ENCODE assay signal across 16 cellular contexts in genomic region chr4:20890752-20891151, GRCh38.
"Had no signal": no experiment of that assay in that cellular context is flagged by ENCODE, and none has a peak within 500 bp of the region (broad histone marks: within the 10 kb centered on the region; RNA-seq: fewer than 3 reads in every experiment).

No MANE protein-coding gene starts in this region.

- H3K27ac Mint-ChIP-seq: activated naive CD8-positive, alpha-beta T cell; dendritic cell treated with granulocyte-macrophage colony-stimulating factor and Interleukin-4, amounts not matched to agents 40 ng/mL and 50 ng/mL, for 4 days; effector memory CD8-positive, alpha-beta T cell; memory B cell; naive thymus-derived CD4-positive, alpha-beta T cell; T-helper 17 cell had no signal

- H3K4me3 ChIP-seq: cardiac muscle cell, heart right ventricle, psoas muscle, thyroid gland had no signal

- H3K27ac ChIP-seq: cardiac muscle cell, heart right ventricle, psoas muscle, thyroid gland had no signal

- DNase-seq: activated CD4-positive, alpha-beta T cell treated with anti-CD3 and anti-CD28 coated beads, Interleukin-2, amount 50 U/mL, for 4 hours; effector memory CD8-positive, alpha-beta T cell; heart right ventricle; kidney glomerular epithelial cell; left ventricle myocardium superior; naive thymus-derived CD4-positive, alpha-beta T cell; psoas muscle; right cardiac atrium; stimulated activated CD4-positive, alpha-beta T cell treated with anti-CD3 and anti-CD28 coated beads, Interleukin-2, amount 100 ng/mL, for 24 hours; stimulated activated naive CD4-positive, alpha-beta T cell treated with Interleukin-2 at 50 U/mL for 16 hours; T-helper 17 cell; thyroid gland had no signal

- H3K27me3 Mint-ChIP-seq: activated naive CD8-positive, alpha-beta T cell; dendritic cell treated with granulocyte-macrophage colony-stimulating factor and Interleukin-4, amounts not matched to agents 40 ng/mL and 50 ng/mL, for 4 days; effector memory CD8-positive, alpha-beta T cell; memory B cell; naive thymus-derived CD4-positive, alpha-beta T cell; T-helper 17 cell had no signal

- H3K36me3 Mint-ChIP-seq: activated naive CD8-positive, alpha-beta T cell; memory B cell; naive thymus-derived CD4-positive, alpha-beta T cell had no signal

- H3K4me3 Mint-ChIP-seq: activated naive CD8-positive, alpha-beta T cell; dendritic cell treated with granulocyte-macrophage colony-stimulating factor and Interleukin-4, amounts not matched to agents 40 ng/mL and 50 ng/mL, for 4 days; effector memory CD8-positive, alpha-beta T cell; memory B cell; naive thymus-derived CD4-positive, alpha-beta T cell; T-helper 17 cell had no signal

- H3K36me3 ChIP-seq: cardiac muscle cell, heart right ventricle, thyroid gland had no signal

- H3K4me1 ChIP-seq: heart right ventricle, psoas muscle, thyroid gland had no signal

- ATAC-seq: effector memory CD8-positive, alpha-beta T cell; heart right ventricle; left ventricle myocardium superior; naive thymus-derived CD4-positive, alpha-beta T cell; psoas muscle; right cardiac atrium; T-helper 17 cell had no signal

- H3K9me3 ChIP-seq: psoas muscle, thyroid gland had no signal

- H3K27me3 ChIP-seq: cardiac muscle cell, thyroid gland had no signal

- H3K4me1 Mint-ChIP-seq: memory B cell, T-helper 17 cell had no signal
